Comparison of ENCODE assay signal across 12 cellular contexts in genomic region chr17:7982171-7982570, GRCh38. TPM values are rescaled to one million over a fixed set of nuclear protein-coding genes. Genes with fewer than 3 reads are reported as not detected.
A peak's percentile ranks its signal among the peaks of the same experiment; 100 is the strongest.
DNase-seq lines count a peak whose midpoint lies in the region; FAIRE-seq and TF ChIP-seq lines count a peak whose summit lies in the region.
"Had no signal": no experiment of that assay in that cellular context is flagged by ENCODE, and none has a peak within 500 bp of the region (broad histone marks: within the 10 kb centered on the region; RNA-seq: fewer than 3 reads in every experiment).

No MANE protein-coding gene starts in this region.

- DNase-seq in AG08396 (ENCODE audit: low spot score), result peak; percentile 38
- DNase-seq in MG63, result peak; percentile 69
- DNase-seq in astrocyte of the spinal cord (ENCODE audit: low read depth, low spot score), result peak; percentile 52
- DNase-seq in kidney tubule cell (ENCODE audit: low spot score), result peak; percentile 46
- no peak for DNase-seq in NCI-H510A treated with DMSO at 0.1 percent for 48 hours (lab: John Stamatoyannopoulos, UW)
- no peak for DNase-seq in HK-2 (ENCODE audit: unreplicated experiment)
- DNase-seq in LoVo (ENCODE audit: low spot score), result no peak
- DNase-seq in GM12892 (ENCODE audit: insufficient read length), result no peak
- DNase-seq: activated naive CD8-positive, alpha-beta T cell treated with anti-CD3 and anti-CD28 coated beads for 36 hours; NCI-H187 had no signal

- no peaks in the 10 kb centered on the region for H3K36me3 ChIP-seq in MG63

- no peak for TF ChIP-seq POLR2A in GM12892 (IDR thresholded peaks at IDR 0.05; ENCODE audit: low read depth, low read length)

- H3K9me3 ChIP-seq in MG63, result no peaks in the 10 kb centered on the region

- in situ Hi-C loops in astrocyte of the spinal cord (cut with HindIII; ENCODE audit: low sequenced_read_pairs), result no loop called here

- no peak for TF ChIP-seq CTCF in astrocyte of the spinal cord (IDR thresholded peaks at IDR 0.05; ENCODE audit: low read depth, low read length)

- H3K27me3 ChIP-seq in MG63, result no peaks in the 10 kb centered on the region
- H3K27me3 ChIP-seq: hepatocyte had no signal

- no peak for FAIRE-seq in GM12892 (lab: Jason Lieb, UNC)

- no peak overlapping the region for H3K4me3 ChIP-seq in MG63
- no peak overlapping the region for H3K4me3 ChIP-seq in astrocyte of the spinal cord (ENCODE audit: low read depth, low read length)
- H3K4me3 ChIP-seq: hepatocyte had no signal

RNA-seq across cellular contexts. Expression of gene GUCY2D, which starts 20.2 kb away (rescaled TPM):
- 0.23 TPM in 1 of 2 replicates, not detected in the other for total RNA-seq in MG63 (2014; rRNA removed; shearing (Covaris generic); ENCODE audit: low replicate concordance)
- polyA plus RNA-seq in GM12892 (2012; ENCODE audit: missing spikeins), result not detected
- total RNA-seq: activated naive CD8-positive, alpha-beta T cell treated with anti-CD3 and anti-CD28 coated beads for 36 hours; hepatocyte had no signal

RNA-seq across cellular contexts. Expression of gene CNTROB, which starts 50.2 kb away (rescaled TPM):
- total RNA-seq in MG63 (2014; rRNA removed; shearing (Covaris generic); ENCODE audit: low replicate concordance), result 29.5 and 39.9 TPM in 2 replicates
- 27.4 TPM for polyA plus RNA-seq in GM12892 (2012; ENCODE audit: missing spikeins)

RNA-seq across cellular contexts. Expression of gene TRAPPC1, which starts 50.4 kb away (rescaled TPM):
- 3.8 and 4.5 TPM in 2 replicates for total RNA-seq in MG63 (2014; rRNA removed; shearing (Covaris generic); ENCODE audit: low replicate concordance)
- polyA plus RNA-seq in GM12892 (2012; ENCODE audit: missing spikeins), result 166 TPM

RNA-seq across cellular contexts. Expression of gene KCNAB3, which starts 52.5 kb away (rescaled TPM):
- not detected in 2 replicates for total RNA-seq in MG63 (2014; rRNA removed; shearing (Covaris generic); ENCODE audit: low replicate concordance)
- polyA plus RNA-seq in GM12892 (2012; ENCODE audit: missing spikeins), result 4.2 TPM

RNA-seq across cellular contexts. Expression of gene ALOX15B, which starts 56.7 kb away (rescaled TPM):
- not detected in 2 replicates for total RNA-seq in MG63 (2014; rRNA removed; shearing (Covaris generic); ENCODE audit: low replicate concordance)
- not detected for polyA plus RNA-seq in GM12892 (2012; ENCODE audit: missing spikeins)
- polyA plus RNA-seq: BJ had no signal

Comparison
In these comparisons a context has a peak if more than half of its experiments do, and no peak if none do; other contexts are left out.
1. DNase-seq: peak in AG08396 (single experiment), MG63 (single experiment), astrocyte of the spinal cord (single experiment) and kidney tubule cell (single experiment); none in NCI-H510A treated with DMSO at 0.1 percent for 48 hours (single experiment), HK-2 (single experiment), LoVo (single experiment) and GM12892 (single experiment).